ENCODE assay signal across 8 cellular contexts in genomic region chr1:43414634-43415223, GRCh38. TPM values are rescaled to one million over a fixed set of nuclear protein-coding genes. Genes with fewer than 3 reads are reported as not detected.
A peak's percentile ranks its signal among the peaks of the same experiment; 100 is the strongest.
DNase-seq lines count a peak whose midpoint lies in the region; ATAC-seq and TF ChIP-seq lines count a peak whose summit lies in the region.

No MANE protein-coding gene starts in this region.

- no TSS peak for BruUV-seq in HCT116 (replicated peaks; lab: Mats Ljungman, UMichigan)

- no peaks in the 10 kb centered on the region for H3K9me3 Mint-ChIP-seq in nephron
- no peaks in the 10 kb centered on the region for H3K9me3 Mint-ChIP-seq in stimulated activated naive CD8-positive, alpha-beta T cell treated with anti-CD3 and anti-CD28 coated beads, Interleukin-15, amount 100 ng/mL, for 72 hours

- no peaks in the 10 kb centered on the region for H4K20me1 ChIP-seq in HCT116 (ENCODE audit: insufficient read depth)

- H3K9me3 ChIP-seq in HCT116 (ENCODE audit: control insufficient read depth in 1 of 2, insufficient read depth in 1 of 2, low read depth in 1 of 2, low read length in 2 of 2): no peaks in the 10 kb centered on the region

- H3K4me1 ChIP-seq in HCT116 (ENCODE audit: control insufficient read depth in 1 of 2, insufficient read depth in 2 of 2, low read length in 2 of 2): no peaks in the 10 kb centered on the region

- H3K79me2 ChIP-seq in HCT116 (ENCODE audit: insufficient read depth, low read length): no peaks in the 10 kb centered on the region

- TF ChIP-seq CTCF in AG10803 (conservative IDR thresholded peaks at IDR 0.05; ENCODE audit: low read length): peak; percentile 55
- TF ChIP-seq CTCF in HCT116 (IDR thresholded peaks at IDR 0.05 in 2 of 3, conservative IDR thresholded peaks at IDR 0.05 in 1 of 3; ENCODE audit: borderline replicate concordance in 1 of 3, insufficient read depth in 1 of 3, low read depth in 2 of 3, low read length in 2 of 3): peak; percentile 69 to 77 (median 74); a peak in 5 of 6 replicates
- TF ChIP-seq CTCF in epithelial cell of esophagus (IDR thresholded peaks at IDR 0.05; ENCODE audit: insufficient read depth, low read depth, low read length, missing control alignments): peak; percentile 62
- peak; percentile 53 to 66 (median 55) for TF ChIP-seq CTCF in nephron (IDR thresholded peaks at IDR 0.05; ENCODE audit: unreplicated experiment in 3 of 3)

- H3K9me2 ChIP-seq in HCT116 (ENCODE audit: insufficient read depth): no peaks in the 10 kb centered on the region

- no peak overlapping the region for H3K27ac Mint-ChIP-seq in nephron
- H3K27ac Mint-ChIP-seq in stimulated activated naive CD8-positive, alpha-beta T cell treated with anti-CD3 and anti-CD28 coated beads, Interleukin-15, amount 100 ng/mL, for 72 hours: no peak overlapping the region

- H3K36me3 Mint-ChIP-seq in nephron (ENCODE audit: low read depth): peaks cover 27% of the 10 kb centered on the region

- peak; percentile 89 for TF ChIP-seq RAD21 in HCT116 (IDR thresholded peaks at IDR 0.05; ENCODE audit: low read depth)

- H3K4me3 ChIP-seq in AG10803 (ENCODE audit: low read length): no peak overlapping the region
- no peak overlapping the region for H3K4me3 ChIP-seq in HCT116 (replicated peaks in 1 of 2; ENCODE audit: low read depth in 1 of 2, low read length in 2 of 2)
- no peak overlapping the region for H3K4me3 ChIP-seq in epithelial cell of esophagus (ENCODE audit: low read length)

- peak; percentile 96 for ATAC-seq in HCT116
- ATAC-seq in stimulated activated naive CD8-positive, alpha-beta T cell treated with anti-CD3 and anti-CD28 coated beads, Interleukin-15, amount 100 ng/mL, for 72 hours: peak; percentile 97
- ATAC-seq in GM21717 (IDR thresholded peaks at IDR 0.05; ENCODE audit: unreplicated experiment): no peak

- no peak for TF ChIP-seq POLR2A in HCT116 (IDR thresholded peaks at IDR 0.05; ENCODE audit: borderline replicate concordance, extremely low read depth, insufficient read depth, insufficient read length)

- H3K4me2 ChIP-seq in HCT116 (ENCODE audit: low read length): no peak overlapping the region

- RAD21 ChIA-PET in HCT116 (lab: Charles Lee; ENCODE audit: low non-redundant PET in 1 of 2, low total read pairs in 2 of 2, uncharacterized antibody in 2 of 2, unreplicated experiment in 2 of 2): interaction anchor here (0.5 to 1.4 kb wide), 13 partner anchors 16 to 501 kb away, joined by 3 to 13 read pairs (median 3); partner anchors contain the start of genes C1orf210 (in 1 of the 2), CDC20 (in 1 of the 2) and ELOVL1 (in 1 of the 2)

- H3K36me3 ChIP-seq in HCT116 (ENCODE audit: control insufficient read depth in 1 of 2, insufficient read depth in 2 of 2, low read length in 2 of 2): peaks cover 3 to 6% of the 10 kb centered on the region in 2 experiments; a peak in 2 of 4 replicates

- POLR2A ChIA-PET in HCT116 (lab: Charles Lee): interaction anchor here (1.2 kb wide), 1 partner anchor 56 kb away, joined by 5 read pairs; the partner anchor contains the start of gene CDC20

- H3K27ac ChIP-seq in HCT116 (ENCODE audit: low read depth, low read length): no peak overlapping the region

- H3K4me3 Mint-ChIP-seq in nephron: no peak overlapping the region
- H3K4me3 Mint-ChIP-seq in stimulated activated naive CD8-positive, alpha-beta T cell treated with anti-CD3 and anti-CD28 coated beads, Interleukin-15, amount 100 ng/mL, for 72 hours: no peak overlapping the region

- H3K27me3 Mint-ChIP-seq in nephron (ENCODE audit: low read depth): no peaks in the 10 kb centered on the region
- H3K27me3 Mint-ChIP-seq in stimulated activated naive CD8-positive, alpha-beta T cell treated with anti-CD3 and anti-CD28 coated beads, Interleukin-15, amount 100 ng/mL, for 72 hours: no peaks in the 10 kb centered on the region

- no peaks in the 10 kb centered on the region for H3K4me1 Mint-ChIP-seq in nephron
- no peaks in the 10 kb centered on the region for H3K4me1 Mint-ChIP-seq in stimulated activated naive CD8-positive, alpha-beta T cell treated with anti-CD3 and anti-CD28 coated beads, Interleukin-15, amount 100 ng/mL, for 72 hours

- intact Hi-C loops in HCT116 (cut with micrococcal nuclease): loop anchor here (1.0 to 10.0 kb wide), 3 partner anchors 176 to 500 kb away; no protein-coding TSS in a partner anchor

- H3K9ac ChIP-seq in HCT116 (ENCODE audit: low read length): no peak overlapping the region

- DNase-seq in AG10803 (ENCODE audit: low read depth) (peak; percentile 26), HCT116 (ENCODE audit: low read depth, low spot score) (peak; percentile 48), NOMO-1 (lab: John Stamatoyannopoulos, UW; ENCODE audit: unreplicated experiment in 2 of 2) (peak; percentile 28 to 48), epithelial cell of esophagus (ENCODE audit: low read depth) (peak; percentile 56)
- DNase-seq in activated CD8-positive, alpha-beta memory T cell treated with anti-CD3 and anti-CD28 coated beads for 4 hours (ENCODE audit: low read depth in 2 of 2): peak; percentile 19 to 37
- peak; percentile 64 to 66 for DNase-seq in stimulated activated naive CD8-positive, alpha-beta T cell treated with anti-CD3 and anti-CD28 coated beads, Interleukin-15, amount 100 ng/mL, for 72 hours

- no peaks in the 10 kb centered on the region for H3K27me3 ChIP-seq in HCT116 (ENCODE audit: insufficient read depth, low read length)

- CTCF ChIA-PET in HCT116 (lab: Charles Lee): interaction anchor here (0.6 to 2.2 kb wide), 19 partner anchors 14 to 341 kb away, joined by 3 to 51 read pairs (median 5); partner anchors contain the start of genes C1orf210, CDC20 and PTPRF

- H2AFZ ChIP-seq in HCT116 (ENCODE audit: low read depth, low read length, poor library complexity, severe bottlenecking): no peak overlapping the region

TF ChIP-seq in HCT116, 20 proteins besides CTCF, POLR2A, EP300 and RAD21 (continues in another document):
- TF ChIP-seq EZH2 (IDR thresholded peaks at IDR 0.05) (no peak), ELF1 (IDR thresholded peaks at IDR 0.05; ENCODE audit: borderline replicate concordance, low read depth) (no peak), SRF (IDR thresholded peaks at IDR 0.05; ENCODE audit: low read depth) (no peak), JUND (IDR thresholded peaks at IDR 0.05) (no peak), ZFX (IDR thresholded peaks at IDR 0.05) (no peak), ZNF274 (IDR thresholded peaks at IDR 0.05; ENCODE audit: low read depth, low read length) (no peak), POLR2AphosphoS5 (IDR thresholded peaks at IDR 0.05; ENCODE audit: low read depth, low read length) (no peak), ZBTB33 (IDR thresholded peaks at IDR 0.05; ENCODE audit: extremely low read depth, insufficient replicate concordance, low read length) (no peak), FOSL1 (IDR thresholded peaks at IDR 0.05; ENCODE audit: low read depth) (no peak), EZH2phosphoT487 (IDR thresholded peaks at IDR 0.05; ENCODE audit: borderline replicate concordance) (no peak)
- TF ChIP-seq, protein P1, sequence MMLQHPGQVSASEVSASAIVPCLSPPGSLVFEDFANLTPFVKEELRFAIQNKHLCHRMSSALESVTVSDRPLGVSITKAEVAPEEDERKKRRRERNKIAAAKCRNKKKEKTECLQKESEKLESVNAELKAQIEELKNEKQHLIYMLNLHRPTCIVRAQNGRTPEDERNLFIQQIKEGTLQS (IDR thresholded peaks at IDR 0.05): no peak
- TF ChIP-seq, protein P2, sequence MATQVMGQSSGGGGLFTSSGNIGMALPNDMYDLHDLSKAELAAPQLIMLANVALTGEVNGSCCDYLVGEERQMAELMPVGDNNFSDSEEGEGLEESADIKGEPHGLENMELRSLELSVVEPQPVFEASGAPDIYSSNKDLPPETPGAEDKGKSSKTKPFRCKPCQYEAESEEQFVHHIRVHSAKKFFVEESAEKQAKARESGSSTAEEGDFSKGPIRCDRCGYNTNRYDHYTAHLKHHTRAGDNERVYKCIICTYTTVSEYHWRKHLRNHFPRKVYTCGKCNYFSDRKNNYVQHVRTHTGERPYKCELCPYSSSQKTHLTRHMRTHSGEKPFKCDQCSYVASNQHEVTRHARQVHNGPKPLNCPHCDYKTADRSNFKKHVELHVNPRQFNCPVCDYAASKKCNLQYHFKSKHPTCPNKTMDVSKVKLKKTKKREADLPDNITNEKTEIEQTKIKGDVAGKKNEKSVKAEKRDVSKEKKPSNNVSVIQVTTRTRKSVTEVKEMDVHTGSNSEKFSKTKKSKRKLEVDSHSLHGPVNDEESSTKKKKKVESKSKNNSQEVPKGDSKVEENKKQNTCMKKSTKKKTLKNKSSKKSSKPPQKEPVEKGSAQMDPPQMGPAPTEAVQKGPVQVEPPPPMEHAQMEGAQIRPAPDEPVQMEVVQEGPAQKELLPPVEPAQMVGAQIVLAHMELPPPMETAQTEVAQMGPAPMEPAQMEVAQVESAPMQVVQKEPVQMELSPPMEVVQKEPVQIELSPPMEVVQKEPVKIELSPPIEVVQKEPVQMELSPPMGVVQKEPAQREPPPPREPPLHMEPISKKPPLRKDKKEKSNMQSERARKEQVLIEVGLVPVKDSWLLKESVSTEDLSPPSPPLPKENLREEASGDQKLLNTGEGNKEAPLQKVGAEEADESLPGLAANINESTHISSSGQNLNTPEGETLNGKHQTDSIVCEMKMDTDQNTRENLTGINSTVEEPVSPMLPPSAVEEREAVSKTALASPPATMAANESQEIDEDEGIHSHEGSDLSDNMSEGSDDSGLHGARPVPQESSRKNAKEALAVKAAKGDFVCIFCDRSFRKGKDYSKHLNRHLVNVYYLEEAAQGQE (IDR thresholded peaks at IDR 0.05; ENCODE audit: low read depth): no peak

RNA-seq across cellular contexts. Expression of gene SZT2, which starts 25.0 kb away (rescaled TPM):
- 43.0 TPM for total RNA-seq in HCT116 (2021; ENCODE audit: unreplicated experiment)
- 12.7 and 14.5 TPM in 2 replicates for polyA plus RNA-seq in HCT116 (2012)

RNA-seq across cellular contexts. Expression of gene MED8, which starts 25.1 kb away (rescaled TPM):
- total RNA-seq in HCT116 (2021; ENCODE audit: unreplicated experiment): 36.0 TPM
- 45.6 and 50.9 TPM in 2 replicates for polyA plus RNA-seq in HCT116 (2012)

RNA-seq across cellular contexts. Expression of gene HYI, which starts 39.0 kb away (rescaled TPM):
- total RNA-seq in HCT116 (2021; ENCODE audit: unreplicated experiment): 13.9 TPM
- 16.9 and 18.1 TPM in 2 replicates for polyA plus RNA-seq in HCT116 (2012)

RNA-seq across cellular contexts. Expression of gene ELOVL1, which starts 46.9 kb away (rescaled TPM):
- 91.3 TPM for total RNA-seq in HCT116 (2021; ENCODE audit: unreplicated experiment)
- polyA plus RNA-seq in HCT116 (2012): 157 and 159 TPM in 2 replicates

RNA-seq across cellular contexts. Expression of gene CDC20, which starts 55.9 kb away (rescaled TPM):
- total RNA-seq in HCT116 (2021; ENCODE audit: unreplicated experiment): 355 TPM
- 375 and 408 TPM in 2 replicates for polyA plus RNA-seq in HCT116 (2012)
